ENCODE assay signal across 1 cellular context in the genomic region with DNA sequence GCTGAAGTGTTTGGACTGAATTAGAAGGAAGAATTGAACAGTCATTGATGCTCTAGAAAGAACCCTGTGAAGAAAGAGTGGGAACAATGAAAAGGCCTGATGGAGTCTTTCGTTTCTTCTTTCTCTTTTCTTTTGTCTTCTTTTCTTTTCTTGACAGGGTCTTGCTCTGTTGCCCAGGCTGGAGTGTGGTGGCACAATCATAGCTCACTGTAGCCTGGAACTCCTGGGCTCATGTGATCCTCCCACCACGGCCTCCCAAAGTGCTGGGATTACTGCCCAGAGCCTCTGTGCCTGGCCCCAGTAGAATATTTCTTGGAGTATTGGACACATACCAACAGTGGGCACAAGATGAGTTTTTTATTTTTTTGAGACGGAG.
TF ChIP-seq lines count a peak whose summit lies in the region.

No MANE protein-coding gene starts in this region.

TF ChIP-seq in A549, 52 proteins besides CTCF, POLR2A, EP300 and RAD21:
- TF ChIP-seq, protein P1, sequence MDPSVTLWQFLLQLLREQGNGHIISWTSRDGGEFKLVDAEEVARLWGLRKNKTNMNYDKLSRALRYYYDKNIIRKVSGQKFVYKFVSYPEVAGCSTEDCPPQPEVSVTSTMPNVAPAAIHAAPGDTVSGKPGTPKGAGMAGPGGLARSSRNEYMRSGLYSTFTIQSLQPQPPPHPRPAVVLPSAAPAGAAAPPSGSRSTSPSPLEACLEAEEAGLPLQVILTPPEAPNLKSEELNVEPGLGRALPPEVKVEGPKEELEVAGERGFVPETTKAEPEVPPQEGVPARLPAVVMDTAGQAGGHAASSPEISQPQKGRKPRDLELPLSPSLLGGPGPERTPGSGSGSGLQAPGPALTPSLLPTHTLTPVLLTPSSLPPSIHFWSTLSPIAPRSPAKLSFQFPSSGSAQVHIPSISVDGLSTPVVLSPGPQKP (IDR thresholded peaks at IDR 0.05; ENCODE audit: low read depth, low read length): no peak
- no peak for TF ChIP-seq MAZ (IDR thresholded peaks at IDR 0.05; ENCODE audit: borderline replicate concordance, low read depth, low read length)
- no peak for TF ChIP-seq SREBF2 (IDR thresholded peaks at IDR 0.05)
- no peak for TF ChIP-seq RFX5 (IDR thresholded peaks at IDR 0.05)
